In genomic region chr10:132641401-132641800, GRCh38 we compare ENCODE assay signal across 17 cellular contexts.
DNase-seq lines count a peak whose midpoint lies in the region; TF ChIP-seq lines count a peak whose summit lies in the region.
"Had no signal": no experiment of that assay in that cellular context is flagged by ENCODE, and none has a peak within 500 bp of the region (broad histone marks: within the 10 kb centered on the region; RNA-seq: fewer than 3 reads in every experiment).

No MANE protein-coding gene starts in this region.

- no peak overlapping the region for H4K8ac ChIP-seq in H9 (replicated peaks; ENCODE audit: insufficient read length, low read depth, low read length)

- H3K4me2 ChIP-seq in H9 (ENCODE audit: insufficient read depth, insufficient read length, low read length) = no peak overlapping the region

- no peak for TF ChIP-seq CTCF in H9 (conservative IDR thresholded peaks at IDR 0.05)
- no peak for TF ChIP-seq CTCF in spleen (IDR thresholded peaks at IDR 0.05 in 8 of 11, conservative IDR thresholded peaks at IDR 0.05 in 3 of 11)
- no peak for TF ChIP-seq CTCF in nephron progenitor cell (IDR thresholded peaks at IDR 0.05)
- TF ChIP-seq CTCF in brain microvascular endothelial cell (IDR thresholded peaks at IDR 0.05; ENCODE audit: low read depth, low read length, missing control alignments) = no peak

- no peak overlapping the region for H2BK120ac ChIP-seq in H9 (ENCODE audit: low read depth, low read length, poor library complexity, severe bottlenecking)

- no peaks in the 10 kb centered on the region for H3K23me2 ChIP-seq in H9 (ENCODE audit: insufficient read length, low read depth, low read length, poor library complexity, severe bottlenecking)

- H3K27me3 Mint-ChIP-seq in H9 (ENCODE audit: low read depth) = peaks cover 7% of the 10 kb centered on the region
- peaks cover 10% of the 10 kb centered on the region for H3K27me3 Mint-ChIP-seq in nephron progenitor cell (ENCODE audit: low read depth, poor library complexity)
- H3K27me3 Mint-ChIP-seq: IgD-negative memory B cell had no signal

- no peak overlapping the region for H3K9ac ChIP-seq in H9 (ENCODE audit: extremely low read depth, insufficient read length, low read length)

- in situ Hi-C loops in brain microvascular endothelial cell (cut with HindIII; ENCODE audit: low pct_ligation_motif_present, low sequenced_read_pairs) = no loop called here

- H4K91ac ChIP-seq in H9 (ENCODE audit: insufficient read length, low read depth, low read length) = no peak overlapping the region

- H3K36me3 Mint-ChIP-seq in H9 (ENCODE audit: insufficient read depth in 1 of 3, low read depth in 3 of 3) = no peaks in the 10 kb centered on the region
- peaks cover 14% of the 10 kb centered on the region for H3K36me3 Mint-ChIP-seq in nephron progenitor cell (ENCODE audit: low read depth)

- H3K36me3 ChIP-seq in spleen (peaks cover 0 to 23% (median 2%) of the 10 kb centered on the region in 6 donors), brain microvascular endothelial cell (replicated peaks) (no peaks in the 10 kb centered on the region)

- no peak overlapping the region for H2BK15ac ChIP-seq in H9 (ENCODE audit: low read depth, low read length)

- no peak overlapping the region for H3T11ph ChIP-seq in H9 (ENCODE audit: low read length)

- H2BK5ac ChIP-seq in H9 (ENCODE audit: insufficient read length, low read length) = no peak overlapping the region

- H3K23ac ChIP-seq in H9 (ENCODE audit: insufficient read length, low read depth, low read length) = no peak overlapping the region

- H3K79me2 ChIP-seq in H9 (ENCODE audit: insufficient read depth, low read length) = no peaks in the 10 kb centered on the region

- no peak overlapping the region for H3K4ac ChIP-seq in H9 (ENCODE audit: low read depth, low read length)

- intact Hi-C loops in spleen (cut with DNase I; ENCODE audit: low total_unique reads) = no loop called here

- H2AFZ ChIP-seq in H9 (ENCODE audit: low read length) = no peak overlapping the region

- no peak overlapping the region for H2BK12ac ChIP-seq in H9 (ENCODE audit: insufficient read length, low read depth, low read length)

- H3K27me3 ChIP-seq in H9 (ENCODE audit: insufficient read depth, low read length) = no peaks in the 10 kb centered on the region
- no peaks in the 10 kb centered on the region for H3K27me3 ChIP-seq in layer of hippocampus (ENCODE audit: control insufficient read depth, insufficient read depth, low read length)
- H3K27me3 ChIP-seq in spleen (replicated peaks in 1 of 7) = no peaks in the 10 kb centered on the region
- H3K27me3 ChIP-seq in brain microvascular endothelial cell (replicated peaks) = no peaks in the 10 kb centered on the region

- no peak overlapping the region for H3K4me3 Mint-ChIP-seq in H9
- no peak overlapping the region for H3K4me3 Mint-ChIP-seq in nephron progenitor cell
- H3K4me3 Mint-ChIP-seq: IgD-negative memory B cell had no signal

- WGBS in H9 (ENCODE audit: extremely low coverage, insufficient read length, low lambda C conversion rate) = no CpG with 5 or more reads among the region's 8 CpGs
- 83 to 91% (median 85%) methylated on average over 8 of the region's 8 CpGs for WGBS in spleen, 5 donors

- no peaks in the 10 kb centered on the region for H3K79me1 ChIP-seq in H9 (ENCODE audit: insufficient read depth, low read depth, low read length, poor library complexity, severe bottlenecking)

- no peaks in the 10 kb centered on the region for H3K9me3 ChIP-seq in H9 (ENCODE audit: control insufficient read depth, low read depth, low read length)
- peaks cover 0 to 9% (median 0%) of the 10 kb centered on the region in 8 donors for H3K9me3 ChIP-seq in spleen

- H3K27ac Mint-ChIP-seq in H9 (no peak overlapping the region; a peak in 1 of 7 replicates), nephron progenitor cell (no peak overlapping the region)
- H3K27ac Mint-ChIP-seq: IgD-negative memory B cell had no signal

- H2AK5ac ChIP-seq in H9 (ENCODE audit: insufficient read length, low read length) = no peak overlapping the region

- no peak overlapping the region for H2BK20ac ChIP-seq in H9 (ENCODE audit: low read depth, low read length, poor library complexity, severe bottlenecking)

- no peaks in the 10 kb centered on the region for H4K20me1 ChIP-seq in H9 (ENCODE audit: control insufficient read depth, insufficient read depth, insufficient read length)

- no peak for TF ChIP-seq POLR2A in spleen (IDR thresholded peaks at IDR 0.05)

- H3K4me3 ChIP-seq in spleen = no peak overlapping the region
- H3K4me3 ChIP-seq in brain microvascular endothelial cell (ENCODE audit: low read depth, low read length) = no peak overlapping the region

- H3K56ac ChIP-seq in H9 (ENCODE audit: insufficient read length, low read depth, low read length) = no peak overlapping the region

- no peak overlapping the region for H4K5ac ChIP-seq in H9 (ENCODE audit: insufficient read length, low read depth, low read length)

- peaks cover 7 to 11% of the 10 kb centered on the region in 2 experiments; a peak in 3 of 5 replicates for H3K9me3 Mint-ChIP-seq in H9
- peaks cover 23% of the 10 kb centered on the region for H3K9me3 Mint-ChIP-seq in nephron progenitor cell

- no peak overlapping the region for H3K18ac ChIP-seq in H9 (ENCODE audit: insufficient read length, low read depth, low read length)

- DNase-seq in H9 (peak; percentile 10), caudate nucleus (lab: John Stamatoyannopoulos, UW) (no peak), spleen (peak; percentile 17), NCI-H345 treated with DMSO at 0.1 percent for 48 hours (lab: John Stamatoyannopoulos, UW; ENCODE audit: unreplicated experiment) (no peak), foreskin melanocyte (no peak), nephron progenitor cell (no peak), brain microvascular endothelial cell (no peak)
- DNase-seq: COR-L47, DMS 273 treated with DMSO at 0.1 percent for 48 hours, HCEC 1CT, Karpas-422, NCI-H1436, NCI-H1930, NCI-H226, NCI-H524 treated with DMSO at 0.1 percent for 48 hours had no signal

- H3K27ac ChIP-seq in H9 (ENCODE audit: insufficient read length, low read depth, low read length) (no peak overlapping the region), caudate nucleus (ENCODE audit: low read depth, low read length) (peak overlapping the region; percentile 46), layer of hippocampus (ENCODE audit: low read depth, low read length) (peak overlapping the region; percentile 9), spleen (no peak overlapping the region), brain microvascular endothelial cell (no peak overlapping the region)

- H3K4me1 ChIP-seq in H9 (ENCODE audit: insufficient read depth, low read length) = no peaks in the 10 kb centered on the region; the same call in 1 of the 2 replicates
- peaks cover 7 to 49% (median 28%) of the 10 kb centered on the region in 6 donors for H3K4me1 ChIP-seq in spleen

- H3K14ac ChIP-seq in H9 (ENCODE audit: insufficient read depth, low read length) = no peak overlapping the region

- H3K4me1 Mint-ChIP-seq in H9 (peaks cover 6 to 11% of the 10 kb centered on the region in 2 experiments; a peak in 3 of 4 replicates), nephron progenitor cell (peaks cover 30% of the 10 kb centered on the region)

Comparison
In these comparisons a context has a peak if more than half of its experiments do, and no peak if none do; other contexts are left out.
1. DNase-seq: peak in H9 (single experiment) and spleen (single experiment); none in caudate nucleus (0 of 61), NCI-H345 treated with DMSO at 0.1 percent for 48 hours (single experiment), foreskin melanocyte (single experiment), nephron progenitor cell (single experiment) and brain microvascular endothelial cell (single experiment).
2. H3K27ac ChIP-seq: peak in caudate nucleus (single experiment) and layer of hippocampus (single experiment); none in H9 (single experiment), spleen (0 of 8) and brain microvascular endothelial cell (single experiment).